Comparison of ENCODE assay signal across 8 cellular contexts in genomic region chr22:45008853-45009751, GRCh38. TPM values are rescaled to one million over a fixed set of nuclear protein-coding genes. Genes with fewer than 3 reads are reported as not detected.
A peak's percentile ranks its signal among the peaks of the same experiment; 100 is the strongest.
DNase-seq lines count a peak whose midpoint lies in the region; ATAC-seq and TF ChIP-seq lines count a peak whose summit lies in the region.

No MANE protein-coding gene starts in this region.

- H3K4me3 ChIP-seq in esophagus squamous epithelium: peak overlapping the region; percentile 24 to 69 (median 48)
- peak overlapping the region; percentile 59 to 60 for H3K4me3 ChIP-seq in prostate gland

- H3K27ac ChIP-seq in esophagus squamous epithelium (peak overlapping the region in 2 of 4 donors; percentile 83 to 85), prostate gland (peak overlapping the region; percentile 92 to 95)

- TF ChIP-seq POLR2A in esophagus squamous epithelium (IDR thresholded peaks at IDR 0.05) (no peak), prostate gland (IDR thresholded peaks at IDR 0.05) (no peak)

- DNase-seq in ELF-1 (ENCODE audit: low read depth, low spot score) (peak; percentile 43), NCI-H774 (lab: John Stamatoyannopoulos, UW) (peak; percentile 0), esophagus squamous epithelium (lab: John Stamatoyannopoulos, UW) (no peak), prostate gland (ENCODE audit: low spot score) (no peak), left lobe of liver (ENCODE audit: low spot score) (no peak), GM19238 (ENCODE audit: insufficient read length, low spot score) (no peak), DMS153 (lab: John Stamatoyannopoulos, UW) (no peak)
- DNase-seq in central memory CD4-positive, alpha-beta T cell: no peak

- no peaks in the 10 kb centered on the region for H3K36me3 ChIP-seq in esophagus squamous epithelium
- no peaks in the 10 kb centered on the region for H3K36me3 ChIP-seq in prostate gland

- H3K9me3 ChIP-seq in esophagus squamous epithelium (no peaks in the 10 kb centered on the region), prostate gland (no peaks in the 10 kb centered on the region)

- intact Hi-C loops in esophagus squamous epithelium (cut with DNase I) (no loop called here), prostate gland (cut with DNase I) (no loop called here)

- H3K27me3 ChIP-seq in esophagus squamous epithelium (peaks cover 6 to 99% (median 11%) of the 10 kb centered on the region in 4 donors), prostate gland (replicated peaks; ENCODE audit: insufficient read depth) (no peaks in the 10 kb centered on the region)

- no peak for TF ChIP-seq CTCF in esophagus squamous epithelium (IDR thresholded peaks at IDR 0.05)
- no peak for TF ChIP-seq CTCF in prostate gland (IDR thresholded peaks at IDR 0.05)

- ATAC-seq in left lobe of liver: no peak

- H3K4me1 ChIP-seq in esophagus squamous epithelium: peaks cover 28 to 51% (median 34%) of the 10 kb centered on the region in 3 donors
- H3K4me1 ChIP-seq in prostate gland (replicated peaks): peaks cover 3% of the 10 kb centered on the region

- no CpG with 5 or more reads among the region's 94 CpGs for WGBS in esophagus squamous epithelium, 2 donors
- WGBS in prostate gland: under 1% methylated on average over 60 of the region's 94 CpGs

RNA-seq across cellular contexts. Expression of gene PHF21B, which starts 0.7 kb away (rescaled TPM):
- total RNA-seq in esophagus squamous epithelium (under 1 TPM in 2 of 4 donors, not detected in 2; 0.04 to 0.19 TPM), prostate gland (10 to 100 TPM in 1 of 2 donors, 1 to 10 TPM in 1; 9.7 to 27.3 TPM), left lobe of liver (not detected)

Comparison
In these comparisons a context has a peak if more than half of its experiments do, and no peak if none do; other contexts are left out.
1. DNase-seq: peak in ELF-1 (single experiment) and NCI-H774 (single experiment); none in esophagus squamous epithelium (single experiment), prostate gland (single experiment), left lobe of liver (single experiment), GM19238 (single experiment), central memory CD4-positive, alpha-beta T cell (single experiment) and DMS153 (single experiment).
2. RNA of gene PHF21B, which starts 0.7 kb away (total RNA-seq): 9.7 to 27.3 TPM in prostate gland; 0.04 to 0.19 TPM in esophagus squamous epithelium and not detected in left lobe of liver (single experiment); every median in the first group is over 4 times any median in the second.